In the genomic region with DNA sequence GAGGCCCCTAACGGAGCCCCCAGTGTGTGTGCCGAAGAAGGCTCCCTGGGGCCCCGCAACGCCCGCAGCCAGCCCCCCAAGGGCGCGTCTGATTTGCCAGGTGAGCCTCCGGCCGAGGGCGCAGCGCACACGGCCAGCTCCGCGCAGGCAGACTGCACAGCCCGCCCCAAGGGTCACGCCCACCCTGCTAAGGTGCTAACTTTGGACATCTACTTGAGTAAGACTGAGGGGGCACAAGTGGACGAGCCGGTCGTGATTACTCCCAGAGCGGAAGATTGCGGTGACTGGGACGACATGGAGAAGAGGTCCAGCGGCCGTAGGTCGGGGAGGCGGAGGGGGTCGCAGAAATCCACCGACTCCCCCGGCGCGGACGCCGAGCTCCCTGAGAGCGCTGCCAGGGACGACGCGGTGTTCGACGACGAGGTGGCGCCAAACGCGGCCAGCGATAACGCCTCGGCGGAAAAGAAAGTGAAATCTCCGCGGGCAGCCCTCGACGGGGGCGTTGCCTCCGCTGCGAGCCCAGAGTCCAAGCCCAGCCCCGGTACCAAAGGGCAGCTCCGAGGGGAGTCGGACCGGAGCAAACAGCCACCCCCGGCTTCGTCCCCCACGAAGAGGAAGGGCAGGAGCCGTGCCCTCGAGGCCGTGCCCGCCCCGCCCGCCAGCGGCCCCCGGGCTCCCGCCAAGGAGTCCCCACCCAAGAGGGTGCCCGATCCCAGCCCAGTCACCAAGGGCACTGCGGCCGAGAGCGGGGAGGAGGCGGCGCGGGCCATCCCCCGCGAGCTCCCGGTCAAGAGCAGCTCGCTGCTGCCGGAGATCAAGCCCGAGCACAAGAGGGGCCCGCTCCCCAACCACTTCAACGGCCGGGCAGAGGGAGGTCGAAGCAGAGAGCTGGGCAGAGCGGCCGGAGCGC, we compare ENCODE assay signal across 1 cellular context.
TF ChIP-seq lines count a peak whose summit lies in the region.

No MANE protein-coding gene starts in this region.

TF ChIP-seq in GM12878, 131 proteins besides CTCF, POLR2A, EP300 and RAD21 (continued from another document):
- TF ChIP-seq, protein P1, sequence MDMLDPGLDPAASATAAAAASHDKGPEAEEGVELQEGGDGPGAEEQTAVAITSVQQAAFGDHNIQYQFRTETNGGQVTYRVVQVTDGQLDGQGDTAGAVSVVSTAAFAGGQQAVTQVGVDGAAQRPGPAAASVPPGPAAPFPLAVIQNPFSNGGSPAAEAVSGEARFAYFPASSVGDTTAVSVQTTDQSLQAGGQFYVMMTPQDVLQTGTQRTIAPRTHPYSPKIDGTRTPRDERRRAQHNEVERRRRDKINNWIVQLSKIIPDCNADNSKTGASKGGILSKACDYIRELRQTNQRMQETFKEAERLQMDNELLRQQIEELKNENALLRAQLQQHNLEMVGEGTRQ (IDR thresholded peaks at IDR 0.05; ENCODE audit: borderline replicate concordance, low read depth, low read length), result no peak
- TF ChIP-seq HDAC6 (IDR thresholded peaks at IDR 0.05; ENCODE audit: unreplicated experiment) (no peak), RBBP5 (conservative IDR thresholded peaks at IDR 0.05) (peak; percentile 98), ASH2L (IDR thresholded peaks at IDR 0.05; ENCODE audit: borderline replicate concordance, low read depth) (peak; percentile 100), BHLHE40 (IDR thresholded peaks at IDR 0.05; ENCODE audit: borderline replicate concordance in 1 of 2, low read depth in 2 of 2, low read length in 1 of 2) (0 out of 4 replicates have a peak, but pooled peaks of 1 of the 2 experiments have one; percentile 4), SMC3 (IDR thresholded peaks at IDR 0.05; ENCODE audit: borderline replicate concordance, low read length) (peak; percentile 27; the same call in 1 of the 2 replicates), CREB1 (IDR thresholded peaks at IDR 0.05; ENCODE audit: low read depth) (peak; percentile 59), TCF12 (IDR thresholded peaks at IDR 0.05; ENCODE audit: low read depth, low read length) (no peak), CEBPB (IDR thresholded peaks at IDR 0.05; ENCODE audit: borderline replicate concordance in 1 of 2, low read depth in 2 of 2, low read length in 2 of 2) (no peak), GATAD2B (conservative IDR thresholded peaks at IDR 0.05; ENCODE audit: low read depth) (0 out of 2 replicates have a peak, but pooled peaks have one; percentile 26), IRF4 (IDR thresholded peaks at IDR 0.05; ENCODE audit: low read depth, low read length) (0 out of 2 replicates have a peak, but pooled peaks have one; percentile 18), RAD51 (IDR thresholded peaks at IDR 0.05) (no peak), NR2C1 (IDR thresholded peaks at IDR 0.05) (no peak), EGR1 (IDR thresholded peaks at IDR 0.05; ENCODE audit: borderline replicate concordance in 1 of 2, low read depth in 2 of 2, low read length in 2 of 2) (peak in 1 of 2 experiments; percentile 72; a peak in 2 of 3 replicates), NR2F1 (conservative IDR thresholded peaks at IDR 0.05) (peak; percentile 42), RB1 (IDR thresholded peaks at IDR 0.05; ENCODE audit: borderline replicate concordance) (0 out of 2 replicates have a peak, but pooled peaks have one; percentile 65), MYC (IDR thresholded peaks at IDR 0.05; ENCODE audit: insufficient read depth, insufficient read length, insufficient replicate concordance, low read length, severe bottlenecking) (no peak), CREM (IDR thresholded peaks at IDR 0.05; ENCODE audit: low read depth) (peak; percentile 48; the same call in 1 of the 2 replicates), SIN3A (IDR thresholded peaks at IDR 0.05; ENCODE audit: low read depth, low read length) (no peak), TAF1 (IDR thresholded peaks at IDR 0.05; ENCODE audit: borderline replicate concordance, low read depth, low read length) (no peak), ZNF207 (IDR thresholded peaks at IDR 0.05; ENCODE audit: borderline replicate concordance) (no peak; the same call in 1 of the 2 replicates), FOS (IDR thresholded peaks at IDR 0.05; ENCODE audit: borderline replicate concordance, extremely low read depth, insufficient read length) (no peak), DPF2 (IDR thresholded peaks at IDR 0.05) (peak; percentile 72; the same call in 1 of the 2 replicates), POLR2AphosphoS2 (IDR thresholded peaks at IDR 0.05; ENCODE audit: low read depth, low read length) (no peak), BACH1 (IDR thresholded peaks at IDR 0.05; ENCODE audit: borderline replicate concordance) (no peak; the same call in 1 of the 2 replicates), SUPT20H (IDR thresholded peaks at IDR 0.05; ENCODE audit: borderline replicate concordance, control insufficient read depth, low read depth, low read length) (no peak), NBN (IDR thresholded peaks at IDR 0.05) (0 out of 2 replicates have a peak, but pooled peaks have one; percentile 46), IKZF2 (IDR thresholded peaks at IDR 0.05) (peak; percentile 18 to 19; a peak in 1 of 4 replicates), EED (IDR thresholded peaks at IDR 0.05; ENCODE audit: low read depth) (peak; percentile 40; the same call in 1 of the 2 replicates), TCF7 (IDR thresholded peaks at IDR 0.05; ENCODE audit: borderline replicate concordance) (no peak), STAT3 (IDR thresholded peaks at IDR 0.05; ENCODE audit: low read depth, low read length) (no peak)
- TF ChIP-seq, protein P2, sequence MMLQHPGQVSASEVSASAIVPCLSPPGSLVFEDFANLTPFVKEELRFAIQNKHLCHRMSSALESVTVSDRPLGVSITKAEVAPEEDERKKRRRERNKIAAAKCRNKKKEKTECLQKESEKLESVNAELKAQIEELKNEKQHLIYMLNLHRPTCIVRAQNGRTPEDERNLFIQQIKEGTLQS (IDR thresholded peaks at IDR 0.05; ENCODE audit: borderline replicate concordance, extremely low read depth, low read depth, low read length), result no peak
- TF ChIP-seq, protein P3, sequence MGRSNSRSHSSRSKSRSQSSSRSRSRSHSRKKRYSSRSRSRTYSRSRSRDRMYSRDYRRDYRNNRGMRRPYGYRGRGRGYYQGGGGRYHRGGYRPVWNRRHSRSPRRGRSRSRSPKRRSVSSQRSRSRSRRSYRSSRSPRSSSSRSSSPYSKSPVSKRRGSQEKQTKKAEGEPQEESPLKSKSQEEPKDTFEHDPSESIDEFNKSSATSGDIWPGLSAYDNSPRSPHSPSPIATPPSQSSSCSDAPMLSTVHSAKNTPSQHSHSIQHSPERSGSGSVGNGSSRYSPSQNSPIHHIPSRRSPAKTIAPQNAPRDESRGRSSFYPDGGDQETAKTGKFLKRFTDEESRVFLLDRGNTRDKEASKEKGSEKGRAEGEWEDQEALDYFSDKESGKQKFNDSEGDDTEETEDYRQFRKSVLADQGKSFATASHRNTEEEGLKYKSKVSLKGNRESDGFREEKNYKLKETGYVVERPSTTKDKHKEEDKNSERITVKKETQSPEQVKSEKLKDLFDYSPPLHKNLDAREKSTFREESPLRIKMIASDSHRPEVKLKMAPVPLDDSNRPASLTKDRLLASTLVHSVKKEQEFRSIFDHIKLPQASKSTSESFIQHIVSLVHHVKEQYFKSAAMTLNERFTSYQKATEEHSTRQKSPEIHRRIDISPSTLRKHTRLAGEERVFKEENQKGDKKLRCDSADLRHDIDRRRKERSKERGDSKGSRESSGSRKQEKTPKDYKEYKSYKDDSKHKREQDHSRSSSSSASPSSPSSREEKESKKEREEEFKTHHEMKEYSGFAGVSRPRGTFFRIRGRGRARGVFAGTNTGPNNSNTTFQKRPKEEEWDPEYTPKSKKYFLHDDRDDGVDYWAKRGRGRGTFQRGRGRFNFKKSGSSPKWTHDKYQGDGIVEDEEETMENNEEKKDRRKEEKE (IDR thresholded peaks at IDR 0.05), result no peak
